In the genomic region with DNA sequence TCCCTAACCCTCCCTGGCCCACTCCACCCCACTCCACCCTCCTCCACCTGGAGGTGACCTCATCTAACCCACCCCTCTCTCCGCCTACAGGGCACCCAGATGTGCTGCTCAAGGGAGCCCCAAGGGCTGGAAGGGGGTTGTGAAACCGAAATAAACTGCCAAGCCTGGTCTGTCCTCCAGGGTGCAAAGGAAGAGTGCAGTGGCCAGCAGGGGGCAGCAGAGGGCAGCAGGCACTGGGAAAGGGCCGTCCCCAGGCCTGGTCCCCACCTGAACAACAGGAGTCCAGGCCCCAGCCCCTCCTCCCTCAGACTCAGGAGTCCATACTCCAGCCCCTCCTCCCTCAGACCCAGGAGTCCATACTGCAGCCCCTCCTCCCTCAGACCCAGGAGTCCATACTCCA, we compare ENCODE assay signal across 2 cellular contexts.
A peak's percentile ranks its signal among the peaks of the same experiment; 100 is the strongest.
TF ChIP-seq lines count a peak whose summit lies in the region.

No MANE protein-coding gene starts in this region.

TF ChIP-seq in HEK293, 187 proteins besides CTCF, POLR2A, EP300 and RAD21 (continues in another document):
- TF ChIP-seq ZBTB20 (tag by site-specific recombination; IDR thresholded peaks at IDR 0.05) (no peak), YY1 (tag by site-specific recombination; IDR thresholded peaks at IDR 0.05) (no peak), ZNF777 (tag by site-specific recombination; IDR thresholded peaks at IDR 0.05; ENCODE audit: borderline replicate concordance) (no peak), ZNF16 (tag by site-specific recombination; IDR thresholded peaks at IDR 0.05; ENCODE audit: low read depth) (no peak), RBAK (tag by site-specific recombination; IDR thresholded peaks at IDR 0.05) (no peak), MZF1 (tag by site-specific recombination; IDR thresholded peaks at IDR 0.05; ENCODE audit: borderline replicate concordance) (no peak), BCL11A (tag by site-specific recombination; IDR thresholded peaks at IDR 0.05; ENCODE audit: low read depth) (no peak), ZNF626 (tag by site-specific recombination; IDR thresholded peaks at IDR 0.05) (no peak), BCL11B (tag by site-specific recombination; IDR thresholded peaks at IDR 0.05; ENCODE audit: low read depth) (0 out of 2 replicates have a peak, but pooled peaks have one; percentile 24), ZNF843 (tag by site-specific recombination; IDR thresholded peaks at IDR 0.05) (no peak), WT1 (tag by site-specific recombination; IDR thresholded peaks at IDR 0.05) (no peak), ZNF585B (tag by site-specific recombination; IDR thresholded peaks at IDR 0.05) (no peak), ZNF274 (IDR thresholded peaks at IDR 0.05; ENCODE audit: low read length) (no peak), ZNF274 (tag by site-specific recombination; IDR thresholded peaks at IDR 0.05; ENCODE audit: borderline replicate concordance) (no peak), ZNF549 (tag by site-specific recombination; IDR thresholded peaks at IDR 0.05) (no peak), ZNF398 (tag by site-specific recombination; IDR thresholded peaks at IDR 0.05) (no peak)
- TF ChIP-seq, protein P1, sequence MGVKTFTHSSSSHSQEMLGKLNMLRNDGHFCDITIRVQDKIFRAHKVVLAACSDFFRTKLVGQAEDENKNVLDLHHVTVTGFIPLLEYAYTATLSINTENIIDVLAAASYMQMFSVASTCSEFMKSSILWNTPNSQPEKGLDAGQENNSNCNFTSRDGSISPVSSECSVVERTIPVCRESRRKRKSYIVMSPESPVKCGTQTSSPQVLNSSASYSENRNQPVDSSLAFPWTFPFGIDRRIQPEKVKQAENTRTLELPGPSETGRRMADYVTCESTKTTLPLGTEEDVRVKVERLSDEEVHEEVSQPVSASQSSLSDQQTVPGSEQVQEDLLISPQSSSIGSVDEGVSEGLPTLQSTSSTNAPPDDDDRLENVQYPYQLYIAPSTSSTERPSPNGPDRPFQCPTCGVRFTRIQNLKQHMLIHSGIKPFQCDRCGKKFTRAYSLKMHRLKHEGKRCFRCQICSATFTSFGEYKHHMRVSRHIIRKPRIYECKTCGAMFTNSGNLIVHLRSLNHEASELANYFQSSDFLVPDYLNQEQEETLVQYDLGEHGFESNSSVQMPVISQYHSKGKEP (tag by site-specific recombination; IDR thresholded peaks at IDR 0.05): 0 out of 2 replicates have a peak, but pooled peaks have one; percentile 10
- TF ChIP-seq, protein P2, sequence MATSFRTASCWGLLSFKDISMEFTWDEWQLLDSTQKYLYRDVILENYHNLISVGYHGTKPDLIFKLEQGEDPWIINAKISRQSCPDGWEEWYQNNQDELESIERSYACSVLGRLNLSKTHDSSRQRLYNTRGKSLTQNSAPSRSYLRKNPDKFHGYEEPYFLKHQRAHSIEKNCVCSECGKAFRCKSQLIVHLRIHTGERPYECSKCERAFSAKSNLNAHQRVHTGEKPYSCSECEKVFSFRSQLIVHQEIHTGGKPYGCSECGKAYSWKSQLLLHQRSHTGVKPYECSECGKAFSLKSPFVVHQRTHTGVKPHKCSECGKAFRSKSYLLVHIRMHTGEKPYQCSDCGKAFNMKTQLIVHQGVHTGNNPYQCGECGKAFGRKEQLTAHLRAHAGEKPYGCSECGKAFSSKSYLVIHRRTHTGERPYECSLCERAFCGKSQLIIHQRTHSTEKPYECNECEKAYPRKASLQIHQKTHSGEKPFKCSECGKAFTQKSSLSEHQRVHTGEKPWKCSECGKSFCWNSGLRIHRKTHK (tag by site-specific recombination; IDR thresholded peaks at IDR 0.05): no peak
- TF ChIP-seq, protein P3, sequence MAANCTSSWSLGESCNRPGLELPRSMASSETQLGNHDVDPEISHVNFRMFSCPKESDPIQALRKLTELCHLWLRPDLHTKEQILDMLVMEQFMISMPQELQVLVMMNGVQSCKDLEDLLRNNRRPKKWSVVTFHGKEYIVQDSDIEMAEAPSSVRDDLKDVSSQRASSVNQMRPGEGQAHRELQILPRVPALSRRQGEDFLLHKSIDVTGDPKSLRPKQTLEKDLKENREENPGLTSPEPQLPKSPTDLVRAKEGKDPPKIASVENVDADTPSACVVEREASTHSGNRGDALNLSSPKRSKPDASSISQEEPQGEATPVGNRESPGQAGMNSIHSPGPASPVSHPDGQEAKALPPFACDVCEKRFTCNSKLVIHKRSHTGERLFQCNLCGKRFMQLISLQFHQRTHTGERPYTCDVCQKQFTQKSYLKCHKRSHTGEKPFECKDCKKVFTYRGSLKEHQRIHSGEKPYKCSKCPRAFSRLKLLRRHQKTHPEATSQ (tag by site-specific recombination; IDR thresholded peaks at IDR 0.05): no peak

TF ChIP-seq in K562, 482 proteins besides CTCF, POLR2A, EP300 and RAD21 (continues in another document):
- no peak for TF ChIP-seq MCM3 (IDR thresholded peaks at IDR 0.05)
- TF ChIP-seq, protein P4, sequence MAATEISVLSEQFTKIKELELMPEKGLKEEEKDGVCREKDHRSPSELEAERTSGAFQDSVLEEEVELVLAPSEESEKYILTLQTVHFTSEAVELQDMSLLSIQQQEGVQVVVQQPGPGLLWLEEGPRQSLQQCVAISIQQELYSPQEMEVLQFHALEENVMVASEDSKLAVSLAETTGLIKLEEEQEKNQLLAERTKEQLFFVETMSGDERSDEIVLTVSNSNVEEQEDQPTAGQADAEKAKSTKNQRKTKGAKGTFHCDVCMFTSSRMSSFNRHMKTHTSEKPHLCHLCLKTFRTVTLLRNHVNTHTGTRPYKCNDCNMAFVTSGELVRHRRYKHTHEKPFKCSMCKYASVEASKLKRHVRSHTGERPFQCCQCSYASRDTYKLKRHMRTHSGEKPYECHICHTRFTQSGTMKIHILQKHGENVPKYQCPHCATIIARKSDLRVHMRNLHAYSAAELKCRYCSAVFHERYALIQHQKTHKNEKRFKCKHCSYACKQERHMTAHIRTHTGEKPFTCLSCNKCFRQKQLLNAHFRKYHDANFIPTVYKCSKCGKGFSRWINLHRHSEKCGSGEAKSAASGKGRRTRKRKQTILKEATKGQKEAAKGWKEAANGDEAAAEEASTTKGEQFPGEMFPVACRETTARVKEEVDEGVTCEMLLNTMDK (IDR thresholded peaks at IDR 0.05; ENCODE audit: borderline replicate concordance, insufficient read depth, low read depth, low read length, poor library complexity, severe bottlenecking): peak; percentile 52
- peak; percentile 59; the same call in 1 of the 2 replicates for TF ChIP-seq ATF7 (IDR thresholded peaks at IDR 0.05)
- no peak for TF ChIP-seq ZSCAN32 (CRISPR knock-in tag; IDR thresholded peaks at IDR 0.05)
- peak; percentile 73 for TF ChIP-seq CEBPG (CRISPR knock-in tag; IDR thresholded peaks at IDR 0.05)
- TF ChIP-seq CEBPG (tag; conservative IDR thresholded peaks at IDR 0.05 in 1 of 2, IDR thresholded peaks at IDR 0.05 in 1 of 2): peak in 1 of 2 experiments; percentile 33; a peak in 1 of 4 replicates
- TF ChIP-seq ARID2 (IDR thresholded peaks at IDR 0.05): peak; percentile 67
- TF ChIP-seq, protein P5, sequence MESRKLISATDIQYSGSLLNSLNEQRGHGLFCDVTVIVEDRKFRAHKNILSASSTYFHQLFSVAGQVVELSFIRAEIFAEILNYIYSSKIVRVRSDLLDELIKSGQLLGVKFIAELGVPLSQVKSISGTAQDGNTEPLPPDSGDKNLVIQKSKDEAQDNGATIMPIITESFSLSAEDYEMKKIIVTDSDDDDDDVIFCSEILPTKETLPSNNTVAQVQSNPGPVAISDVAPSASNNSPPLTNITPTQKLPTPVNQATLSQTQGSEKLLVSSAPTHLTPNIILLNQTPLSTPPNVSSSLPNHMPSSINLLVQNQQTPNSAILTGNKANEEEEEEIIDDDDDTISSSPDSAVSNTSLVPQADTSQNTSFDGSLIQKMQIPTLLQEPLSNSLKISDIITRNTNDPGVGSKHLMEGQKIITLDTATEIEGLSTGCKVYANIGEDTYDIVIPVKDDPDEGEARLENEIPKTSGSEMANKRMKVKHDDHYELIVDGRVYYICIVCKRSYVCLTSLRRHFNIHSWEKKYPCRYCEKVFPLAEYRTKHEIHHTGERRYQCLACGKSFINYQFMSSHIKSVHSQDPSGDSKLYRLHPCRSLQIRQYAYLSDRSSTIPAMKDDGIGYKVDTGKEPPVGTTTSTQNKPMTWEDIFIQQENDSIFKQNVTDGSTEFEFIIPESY (CRISPR knock-in tag; IDR thresholded peaks at IDR 0.05): 0 out of 2 replicates have a peak, but pooled peaks have one; percentile 38
- TF ChIP-seq, protein P6, sequence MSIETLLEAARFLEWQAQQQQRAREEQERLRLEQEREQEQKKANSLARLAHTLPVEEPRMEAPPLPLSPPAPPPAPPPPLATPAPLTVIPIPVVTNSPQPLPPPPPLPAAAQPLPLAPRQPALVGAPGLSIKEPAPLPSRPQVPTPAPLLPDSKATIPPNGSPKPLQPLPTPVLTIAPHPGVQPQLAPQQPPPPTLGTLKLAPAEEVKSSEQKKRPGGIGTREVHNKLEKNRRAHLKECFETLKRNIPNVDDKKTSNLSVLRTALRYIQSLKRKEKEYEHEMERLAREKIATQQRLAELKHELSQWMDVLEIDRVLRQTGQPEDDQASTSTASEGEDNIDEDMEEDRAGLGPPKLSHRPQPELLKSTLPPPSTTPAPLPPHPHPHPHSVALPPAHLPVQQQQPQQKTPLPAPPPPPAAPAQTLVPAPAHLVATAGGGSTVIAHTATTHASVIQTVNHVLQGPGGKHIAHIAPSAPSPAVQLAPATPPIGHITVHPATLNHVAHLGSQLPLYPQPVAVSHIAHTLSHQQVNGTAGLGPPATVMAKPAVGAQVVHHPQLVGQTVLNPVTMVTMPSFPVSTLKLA (conservative IDR thresholded peaks at IDR 0.05): no peak
- peak; percentile 25 for TF ChIP-seq PRDM10 (IDR thresholded peaks at IDR 0.05; ENCODE audit: partially characterized antibody)
- TF ChIP-seq HDAC3 (IDR thresholded peaks at IDR 0.05; ENCODE audit: borderline replicate concordance, partially characterized antibody): no peak
- TF ChIP-seq GABPB1 (CRISPR knock-in tag; IDR thresholded peaks at IDR 0.05): peak; percentile 65; the same call in 1 of the 2 replicates
- peak; percentile 53 for TF ChIP-seq ZBTB7A (IDR thresholded peaks at IDR 0.05; ENCODE audit: borderline replicate concordance, control insufficient read depth, low read depth, low read length)
- TF ChIP-seq, protein P7, sequence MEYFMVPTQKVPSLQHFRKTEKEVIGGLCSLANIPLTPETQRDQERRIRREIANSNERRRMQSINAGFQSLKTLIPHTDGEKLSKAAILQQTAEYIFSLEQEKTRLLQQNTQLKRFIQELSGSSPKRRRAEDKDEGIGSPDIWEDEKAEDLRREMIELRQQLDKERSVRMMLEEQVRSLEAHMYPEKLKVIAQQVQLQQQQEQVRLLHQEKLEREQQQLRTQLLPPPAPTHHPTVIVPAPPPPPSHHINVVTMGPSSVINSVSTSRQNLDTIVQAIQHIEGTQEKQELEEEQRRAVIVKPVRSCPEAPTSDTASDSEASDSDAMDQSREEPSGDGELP (CRISPR knock-in tag; IDR thresholded peaks at IDR 0.05; ENCODE audit: borderline replicate concordance): peak; percentile 73
- TF ChIP-seq SMC3 (conservative IDR thresholded peaks at IDR 0.05; ENCODE audit: insufficient read depth, low read depth, low read length): peak; percentile 95
- no peak for TF ChIP-seq ZNF134 (CRISPR knock-in tag; conservative IDR thresholded peaks at IDR 0.05)
- TF ChIP-seq CC2D1A (IDR thresholded peaks at IDR 0.05): peak; percentile 39; the same call in 1 of the 2 replicates
- peak; percentile 42; the same call in 1 of the 2 replicates for TF ChIP-seq CTBP1 (IDR thresholded peaks at IDR 0.05; ENCODE audit: borderline replicate concordance)
- TF ChIP-seq, protein P8, sequence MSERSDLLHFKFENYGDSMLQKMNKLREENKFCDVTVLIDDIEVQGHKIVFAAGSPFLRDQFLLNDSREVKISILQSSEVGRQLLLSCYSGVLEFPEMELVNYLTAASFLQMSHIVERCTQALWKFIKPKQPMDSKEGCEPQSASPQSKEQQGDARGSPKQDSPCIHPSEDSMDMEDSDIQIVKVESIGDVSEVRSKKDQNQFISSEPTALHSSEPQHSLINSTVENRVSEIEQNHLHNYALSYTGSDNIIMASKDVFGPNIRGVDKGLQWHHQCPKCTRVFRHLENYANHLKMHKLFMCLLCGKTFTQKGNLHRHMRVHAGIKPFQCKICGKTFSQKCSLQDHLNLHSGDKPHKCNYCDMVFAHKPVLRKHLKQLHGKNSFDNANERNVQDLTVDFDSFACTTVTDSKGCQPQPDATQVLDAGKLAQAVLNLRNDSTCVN (CRISPR knock-in tag; IDR thresholded peaks at IDR 0.05): no peak
- TF ChIP-seq, protein P9, sequence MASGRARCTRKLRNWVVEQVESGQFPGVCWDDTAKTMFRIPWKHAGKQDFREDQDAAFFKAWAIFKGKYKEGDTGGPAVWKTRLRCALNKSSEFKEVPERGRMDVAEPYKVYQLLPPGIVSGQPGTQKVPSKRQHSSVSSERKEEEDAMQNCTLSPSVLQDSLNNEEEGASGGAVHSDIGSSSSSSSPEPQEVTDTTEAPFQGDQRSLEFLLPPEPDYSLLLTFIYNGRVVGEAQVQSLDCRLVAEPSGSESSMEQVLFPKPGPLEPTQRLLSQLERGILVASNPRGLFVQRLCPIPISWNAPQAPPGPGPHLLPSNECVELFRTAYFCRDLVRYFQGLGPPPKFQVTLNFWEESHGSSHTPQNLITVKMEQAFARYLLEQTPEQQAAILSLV (tag; IDR thresholded peaks at IDR 0.05): no peak
